16 cellular contexts compared by ENCODE assay signal in genomic region chr17:5661486-5662125, GRCh38.
A peak's percentile ranks its signal among the peaks of the same experiment; 100 is the strongest.
DNase-seq lines count a peak whose midpoint lies in the region; ATAC-seq, FAIRE-seq and TF ChIP-seq lines count a peak whose summit lies in the region.
"Had no signal": no experiment of that assay in that cellular context is flagged by ENCODE, and none has a peak within 500 bp of the region (broad histone marks: within the 10 kb centered on the region; RNA-seq: fewer than 3 reads in every experiment).

No MANE protein-coding gene starts in this region.

- no peak for FAIRE-seq in K562 (lab: Jason Lieb, UNC)

- no peak for TF ChIP-seq POLR2A in K562 (conservative IDR thresholded peaks at IDR 0.05)

- H3K4me1 ChIP-seq in K562 (replicated peaks in 1 of 2; ENCODE audit: control insufficient read depth in 2 of 2, insufficient read depth in 2 of 2, low read length in 2 of 2) = no peaks in the 10 kb centered on the region; a peak in 1 of 5 replicates
- H3K4me1 ChIP-seq: Peyer's patch had no signal

- 0 out of 4 replicates have a peak, but pooled peaks of 1 of the 2 experiments have one; percentile 4 for TF ChIP-seq RAD21 in K562 (CRISPR knock-in tag; conservative IDR thresholded peaks at IDR 0.05 in 1 of 2, IDR thresholded peaks at IDR 0.05 in 1 of 2)

- H3K4me3 ChIP-seq in K562 = no peak overlapping the region
- H3K4me3 ChIP-seq in MG63 = no peak overlapping the region
- H3K4me3 ChIP-seq: Peyer's patch had no signal

- H3K36me3 ChIP-seq in K562 (ENCODE audit: control insufficient read depth, insufficient read depth, low read length) (no peaks in the 10 kb centered on the region), MG63 (no peaks in the 10 kb centered on the region)
- H3K36me3 ChIP-seq: Peyer's patch had no signal

- H3K4me3 Mint-ChIP-seq in HFFc6 = no peak overlapping the region
- H3K4me3 Mint-ChIP-seq: CD4-positive, CD25-positive, alpha-beta regulatory T cell had no signal

- H3K9ac ChIP-seq in K562 (ENCODE audit: insufficient read depth in 1 of 2, low read depth in 2 of 2, low read length in 2 of 2) = no peak overlapping the region

- H3K9me3 Mint-ChIP-seq in HFFc6 = no peaks in the 10 kb centered on the region
- H3K9me3 Mint-ChIP-seq: CD4-positive, CD25-positive, alpha-beta regulatory T cell had no signal

- in situ Hi-C loops in K562 (cut with MboI) = no loop called here

- no peak overlapping the region for H3K27ac Mint-ChIP-seq in HFFc6
- H3K27ac Mint-ChIP-seq: CD4-positive, CD25-positive, alpha-beta regulatory T cell had no signal

- intact Hi-C loops in K562 (cut with micrococcal nuclease) = no loop called here

- no peak overlapping the region for H3K27ac ChIP-seq in K562 (ENCODE audit: extremely low read depth, low read depth, low read length)
- H3K27ac ChIP-seq: Peyer's patch had no signal

- DNase-seq in A172 (ENCODE audit: low spot score) (peak; percentile 13), HFFc6 (no peak), K562 (ENCODE audit: extremely low read depth in 1 of 4, low spot score in 3 of 4) (peak in 1 of 4 experiments; percentile 3), left kidney (ENCODE audit: low read depth, low spot score) (peak; percentile 80), kidney tubule cell (ENCODE audit: low spot score) (no peak), MG63 (no peak), NCI-H526 (lab: John Stamatoyannopoulos, UW) (no peak), ecto neural progenitor cell (ENCODE audit: low spot score) (no peak)
- DNase-seq: CD4-positive, CD25-positive, alpha-beta regulatory T cell; DND-41; NCI-H1048; NCI-H1694; Peyer's patch; SIG-M5; SW 1271 had no signal

- POLR2A ChIA-PET in K562 (lab: Yijun Ruan, JAX) = interaction anchor here (1.4 kb wide), 1 partner anchor 48 kb away, joined by 3 read pairs; no protein-coding TSS in a partner anchor

- peaks cover 41% of the 10 kb centered on the region for H3K27me3 Mint-ChIP-seq in HFFc6 (ENCODE audit: insufficient read depth)

- 0 out of 2 replicates have a peak, but pooled peaks have one; percentile 9 for TF ChIP-seq CTCF in HFFc6 (IDR thresholded peaks at IDR 0.05)
- TF ChIP-seq CTCF in K562 (IDR thresholded peaks at IDR 0.05 in 2 of 3, conservative IDR thresholded peaks at IDR 0.05 in 1 of 3; ENCODE audit: insufficient read depth in 2 of 3, low read depth in 1 of 3, low read length in 3 of 3) = peak in 1 of 3 experiments; percentile 12; a peak in 1 of 6 replicates

- no peak for TF ChIP-seq EP300 in K562 (IDR thresholded peaks at IDR 0.05; ENCODE audit: low read length)

- no peaks in the 10 kb centered on the region for H3K36me3 Mint-ChIP-seq in HFFc6 (ENCODE audit: low read depth)
- H3K36me3 Mint-ChIP-seq: CD4-positive, CD25-positive, alpha-beta regulatory T cell had no signal

- BruUV-seq in K562 (replicated peaks; lab: Mats Ljungman, UMichigan) = no TSS peak

- H4K20me1 ChIP-seq in K562 (replicated peaks; ENCODE audit: control insufficient read depth, insufficient read depth, low read length) = no peaks in the 10 kb centered on the region

- CTCF ChIA-PET in K562 (lab: Yijun Ruan, JAX; ENCODE audit: low intra/inter-chr PET ratio) = no interaction called here

- 15% methylated on average over 4 of the region's 10 CpGs for WGBS in K562 (ENCODE audit: insufficient coverage, low coverage, missing lambda C conversion rate)

- H3K4me2 ChIP-seq in K562 (ENCODE audit: insufficient read depth, low read length) = no peak overlapping the region

- no peak overlapping the region for H2AFZ ChIP-seq in K562 (ENCODE audit: low read depth, low read length)

- H3K9me3 ChIP-seq in K562 (replicated peaks; ENCODE audit: control insufficient read depth, insufficient read depth, low read depth, low read length) (no peaks in the 10 kb centered on the region), MG63 (no peaks in the 10 kb centered on the region)
- H3K9me3 ChIP-seq: Peyer's patch had no signal

- H3K27me3 ChIP-seq in K562 (ENCODE audit: control insufficient read depth in 2 of 2, insufficient read depth in 2 of 2, low read length in 2 of 2) (peaks cover 3 to 44% of the 10 kb centered on the region in 2 experiments; a peak in 3 of 5 replicates), MG63 (no peaks in the 10 kb centered on the region)
- H3K27me3 ChIP-seq: Peyer's patch had no signal

- H3K4me1 Mint-ChIP-seq in HFFc6 (ENCODE audit: low read depth) = no peaks in the 10 kb centered on the region
- H3K4me1 Mint-ChIP-seq: CD4-positive, CD25-positive, alpha-beta regulatory T cell had no signal

- H3K79me2 ChIP-seq in K562 (ENCODE audit: control insufficient read depth, insufficient read depth, low read length) = no peaks in the 10 kb centered on the region

- peak; percentile 35; the same call in 1 of the 3 replicates for ATAC-seq in K562
- ATAC-seq: HCT116 had no signal

- no peaks in the 10 kb centered on the region for H3K9me1 ChIP-seq in K562 (ENCODE audit: control insufficient read depth, insufficient read depth, low read length)

TF ChIP-seq in K562, 482 proteins besides CTCF, POLR2A, EP300 and RAD21:
- TF ChIP-seq ATF4 (CRISPR knock-in tag; IDR thresholded peaks at IDR 0.05) = no peak
- no peak for TF ChIP-seq ZNF41 (CRISPR knock-in tag; conservative IDR thresholded peaks at IDR 0.05)
- TF ChIP-seq POU5F1 (IDR thresholded peaks at IDR 0.05; ENCODE audit: borderline replicate concordance, low read depth, low read length, partially characterized antibody) = no peak
- no peak for TF ChIP-seq NBN (IDR thresholded peaks at IDR 0.05; ENCODE audit: low read depth)
- no peak for TF ChIP-seq ZNF407 (IDR thresholded peaks at IDR 0.05; ENCODE audit: low read depth)
- TF ChIP-seq ZNF764 (CRISPR knock-in tag; IDR thresholded peaks at IDR 0.05; ENCODE audit: low read depth) = no peak
- TF ChIP-seq ZNF444 (CRISPR knock-in tag; IDR thresholded peaks at IDR 0.05) = no peak
- TF ChIP-seq GTF2F1 (IDR thresholded peaks at IDR 0.05; ENCODE audit: low read depth, low read length) = no peak

Comparison
In these comparisons a context has a peak if more than half of its experiments do, and no peak if none do; other contexts are left out.
1. DNase-seq: peak in A172 (single experiment) and left kidney (single experiment); none in HFFc6 (single experiment), kidney tubule cell (single experiment), MG63 (single experiment), NCI-H526 (0 of 2) and ecto neural progenitor cell (single experiment).